ENCODE assay signal across 10 cellular contexts in genomic region chr19:41535029-41535622, GRCh38. TPM values are rescaled to one million over a fixed set of nuclear protein-coding genes. Genes with fewer than 3 reads are reported as not detected.
A peak's percentile ranks its signal among the peaks of the same experiment; 100 is the strongest.
DNase-seq lines count a peak whose midpoint lies in the region; ATAC-seq lines count a peak whose summit lies in the region.
"Had no signal": no experiment of that assay in that cellular context is flagged by ENCODE, and none has a peak within 500 bp of the region (broad histone marks: within the 10 kb centered on the region; RNA-seq: fewer than 3 reads in every experiment).

No MANE protein-coding gene starts in this region.

- H3K18ac ChIP-seq in trophoblast cell (ENCODE audit: low read length) = no peak overlapping the region

- H3K4me2 ChIP-seq in trophoblast cell (ENCODE audit: low read length) = no peak overlapping the region

- ATAC-seq in GM18511 (IDR thresholded peaks at IDR 0.05; ENCODE audit: unreplicated experiment) (peak; percentile 82), GM21526 (IDR thresholded peaks at IDR 0.05; ENCODE audit: low FRiP score, unreplicated experiment) (peak; percentile 55), HG03558 (IDR thresholded peaks at IDR 0.05; ENCODE audit: extremely low read depth, unreplicated experiment) (peak; percentile 66)

- no peaks in the 10 kb centered on the region for H3K4me1 ChIP-seq in trophoblast cell (ENCODE audit: control insufficient read depth in 1 of 2, insufficient read depth in 2 of 2, low read length in 2 of 2)

- no peak overlapping the region for H2AFZ ChIP-seq in trophoblast cell (ENCODE audit: insufficient read depth, low read length, poor library complexity)

- H2BK5ac ChIP-seq in trophoblast cell (ENCODE audit: low read depth, low read length, poor library complexity) = no peak overlapping the region

- no peaks in the 10 kb centered on the region for H3K27me3 ChIP-seq in trophoblast cell (ENCODE audit: insufficient read depth, low read length)

- no peaks in the 10 kb centered on the region for H3K79me2 ChIP-seq in trophoblast cell (ENCODE audit: control insufficient read depth, insufficient read depth, low read length, poor library complexity)

- H3K23ac ChIP-seq in trophoblast cell (ENCODE audit: low read length) = no peak overlapping the region

- no peak overlapping the region for H3K4me3 ChIP-seq in trophoblast cell (ENCODE audit: low read depth, low read length)

- H2BK12ac ChIP-seq in trophoblast cell (ENCODE audit: low read length) = no peak overlapping the region

- no peak overlapping the region for H4K12ac ChIP-seq in trophoblast cell (ENCODE audit: low read depth, low read length)

- H3K14ac ChIP-seq in trophoblast cell (ENCODE audit: low read length) = no peak overlapping the region

- no peak overlapping the region for H2AK5ac ChIP-seq in trophoblast cell (ENCODE audit: low read length)

- no peak overlapping the region for H4K8ac ChIP-seq in trophoblast cell (ENCODE audit: low read depth, low read length)

- peak; percentile 11 to 43 for DNase-seq in lung microvascular endothelial cell (ENCODE audit: low read depth in 2 of 2)
- no peak for DNase-seq in D341Med (ENCODE audit: low spot score)
- no peak for DNase-seq in trophoblast cell
- DNase-seq in NCI-H1694 (lab: John Stamatoyannopoulos, UW) = no peak
- DNase-seq in activated CD8-positive, alpha-beta memory T cell treated with anti-CD3 and anti-CD28 coated beads, Interleukin-2, amount 50 U/mL, for 4 hours = no peak
- DNase-seq: WERI-Rb-1 had no signal

- no peaks in the 10 kb centered on the region for H3K79me1 ChIP-seq in trophoblast cell (ENCODE audit: low read length)

- no peak overlapping the region for H4K91ac ChIP-seq in trophoblast cell (ENCODE audit: low read depth, low read length)

- H3K9ac ChIP-seq in trophoblast cell (ENCODE audit: low read length) = no peak overlapping the region

- H3K4ac ChIP-seq in trophoblast cell (ENCODE audit: low read depth, low read length) = no peak overlapping the region

- H3K36me3 ChIP-seq in trophoblast cell (ENCODE audit: control insufficient read depth in 1 of 2, insufficient read depth in 2 of 2, low read length in 2 of 2) = no peaks in the 10 kb centered on the region
- H3K36me3 ChIP-seq: WERI-Rb-1 had no signal

- peaks cover 4% of the 10 kb centered on the region for H3K9me3 ChIP-seq in trophoblast cell (ENCODE audit: insufficient read depth, low read depth, low read length)

- no peak overlapping the region for H3K27ac ChIP-seq in trophoblast cell (ENCODE audit: low read depth, low read length)
- H3K27ac ChIP-seq: WERI-Rb-1 had no signal

- H2BK120ac ChIP-seq in trophoblast cell (ENCODE audit: insufficient read depth, low read length, poor library complexity) = no peak overlapping the region

- no CpG with 5 or more reads among the region's 4 CpGs for WGBS in trophoblast cell (ENCODE audit: extremely low coverage, insufficient coverage, insufficient read length)

RNA-seq across cellular contexts. Expression of gene CEACAM21, which starts 40.8 kb away (rescaled TPM):
- 6.8 and 10.7 TPM in 2 replicates for total RNA-seq in lung microvascular endothelial cell
- polyA plus RNA-seq in trophoblast cell (2013) = 0.03 and 0.08 TPM in 2 replicates
- total RNA-seq: fibroblast of lung had no signal
- polyA plus RNA-seq: fibroblast of lung had no signal

Comparison
In these comparisons a context has a peak if more than half of its experiments do, and no peak if none do; other contexts are left out.
1. DNase-seq: peak in lung microvascular endothelial cell (2 of 2); none in D341Med (single experiment), trophoblast cell (0 of 2), NCI-H1694 (single experiment) and activated CD8-positive, alpha-beta memory T cell treated with anti-CD3 and anti-CD28 coated beads, Interleukin-2, amount 50 U/mL, for 4 hours (single experiment).
2. Peak in every context shown above with its lines, with median percentiles within 50 percentile points of each other: ATAC-seq.